ENCODE assay signal across 24 cellular contexts in the genomic region with DNA sequence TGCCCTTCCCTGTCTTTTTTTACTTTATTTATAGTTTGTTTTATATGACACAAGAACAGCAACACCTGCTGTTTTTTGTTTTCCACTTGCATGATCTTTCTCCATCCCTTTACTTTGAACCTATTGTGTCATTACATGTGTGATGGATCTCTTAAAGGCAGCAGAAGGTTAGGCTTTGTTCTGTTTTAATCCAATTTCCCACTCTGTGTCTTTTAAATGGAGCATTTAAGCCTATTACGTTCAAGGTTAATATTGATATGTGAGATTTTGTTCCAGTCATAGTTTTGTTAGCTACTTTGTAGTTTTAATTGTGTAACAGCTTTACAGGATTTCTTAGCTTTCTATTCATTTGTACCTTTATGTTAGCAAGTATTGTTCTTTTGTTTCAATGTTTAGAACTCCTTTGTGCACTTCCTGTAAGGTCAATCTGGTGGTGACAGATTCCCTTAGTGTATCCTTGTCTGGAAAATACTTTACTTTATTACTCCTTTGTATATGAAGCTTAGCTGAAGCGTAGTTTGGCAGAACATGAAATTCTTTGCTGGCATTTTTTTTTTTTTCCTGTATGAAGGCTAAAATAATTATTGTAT.
DNase-seq lines count a peak whose midpoint lies in the region; ATAC-seq, FAIRE-seq and TF ChIP-seq lines count a peak whose summit lies in the region.
"Had no signal": no experiment of that assay in that cellular context is flagged by ENCODE, and none has a peak within 500 bp of the region (broad histone marks: within the 10 kb centered on the region; RNA-seq: fewer than 3 reads in every experiment).

No MANE protein-coding gene starts in this region.

- H3K4me3 ChIP-seq in WERI-Rb-1 (ENCODE audit: low read depth, low read length), result no peak overlapping the region
- no peak overlapping the region for H3K4me3 ChIP-seq in retinal pigment epithelial cell (ENCODE audit: low read length)
- no peak overlapping the region for H3K4me3 ChIP-seq in psoas muscle
- H3K4me3 ChIP-seq: BLaER1, GM23248 had no signal

- no peaks in the 10 kb centered on the region for H3K36me3 ChIP-seq in WERI-Rb-1
- no peaks in the 10 kb centered on the region for H3K36me3 ChIP-seq in psoas muscle (ENCODE audit: insufficient read depth in 1 of 2, low read depth in 1 of 2)
- H3K36me3 ChIP-seq: BLaER1 had no signal

- ATAC-seq in psoas muscle, result no peak
- no peak for ATAC-seq in GM19455 (IDR thresholded peaks at IDR 0.05; ENCODE audit: unreplicated experiment)
- no peak for ATAC-seq in HG03175 (IDR thresholded peaks at IDR 0.05; ENCODE audit: unreplicated experiment)
- ATAC-seq: CD8-positive, alpha-beta T cell; HCT116 had no signal

- peak; percentile 96 for FAIRE-seq in D721Med (lab: Jason Lieb, UNC)
- FAIRE-seq: A204.1, GM12891, GM18507, H1 had no signal

- H3K27ac ChIP-seq in WERI-Rb-1, result peak overlapping the region; percentile 36
- H3K27ac ChIP-seq in psoas muscle, result no peak overlapping the region
- H3K27ac ChIP-seq: 22Rv1, BLaER1, C4-2B, GM23248 had no signal

- 45 to 55% (median 55%) methylated on average over 2 of the region's 2 CpGs for WGBS in psoas muscle, 3 donors

- H3K4me1 ChIP-seq in psoas muscle, result no peaks in the 10 kb centered on the region
- H3K4me1 ChIP-seq: BLaER1, Caco-2 had no signal

- no peak for DNase-seq in D721Med (ENCODE audit: insufficient read length, low spot score)
- peak; percentile 96 for DNase-seq in NCI-H82 (lab: John Stamatoyannopoulos, UW)
- DNase-seq in WERI-Rb-1, result no peak
- DNase-seq in retinal pigment epithelial cell (ENCODE audit: low read depth), result peak; percentile 11
- DNase-seq in psoas muscle, result no peak
- DNase-seq: Caco-2; CD4-positive, CD25-positive, alpha-beta regulatory T cell; CD8-positive, alpha-beta T cell; DMS 273 treated with DMSO at 0.1 percent for 48 hours; DMS79; EL; GDM1; GM23248; H7 had no signal

- intact Hi-C loops in psoas muscle (cut with DNase I), result no loop called here

- H3K27me3 ChIP-seq in WERI-Rb-1 (ENCODE audit: insufficient read depth, low read depth, severe bottlenecking), result no peaks in the 10 kb centered on the region
- no peaks in the 10 kb centered on the region for H3K27me3 ChIP-seq in psoas muscle (ENCODE audit: insufficient read depth in 3 of 3, low read length in 2 of 3)
- H3K27me3 ChIP-seq: BLaER1 had no signal

- TF ChIP-seq CTCF in D721Med (IDR thresholded peaks at IDR 0.05; ENCODE audit: insufficient read depth, missing control alignments), result no peak
- no peak for TF ChIP-seq CTCF in WERI-Rb-1 (IDR thresholded peaks at IDR 0.05; ENCODE audit: low read depth, low read length)
- no peak for TF ChIP-seq CTCF in retinal pigment epithelial cell (conservative IDR thresholded peaks at IDR 0.05; ENCODE audit: low read depth, low read length)
- TF ChIP-seq CTCF in psoas muscle (IDR thresholded peaks at IDR 0.05), result no peak

- H3K9me3 ChIP-seq in WERI-Rb-1 (ENCODE audit: severe bottlenecking) (peaks cover 1% of the 10 kb centered on the region), psoas muscle (no peaks in the 10 kb centered on the region)
- H3K9me3 ChIP-seq: BLaER1, Caco-2 had no signal

Comparison
In these comparisons a context has a peak if more than half of its experiments do, and no peak if none do; other contexts are left out.
1. DNase-seq: peak in NCI-H82 (single experiment) and retinal pigment epithelial cell (single experiment); none in D721Med (single experiment), WERI-Rb-1 (single experiment) and psoas muscle (0 of 2).